Comparison of ENCODE assay signal across 1 cellular context in the genomic region with DNA sequence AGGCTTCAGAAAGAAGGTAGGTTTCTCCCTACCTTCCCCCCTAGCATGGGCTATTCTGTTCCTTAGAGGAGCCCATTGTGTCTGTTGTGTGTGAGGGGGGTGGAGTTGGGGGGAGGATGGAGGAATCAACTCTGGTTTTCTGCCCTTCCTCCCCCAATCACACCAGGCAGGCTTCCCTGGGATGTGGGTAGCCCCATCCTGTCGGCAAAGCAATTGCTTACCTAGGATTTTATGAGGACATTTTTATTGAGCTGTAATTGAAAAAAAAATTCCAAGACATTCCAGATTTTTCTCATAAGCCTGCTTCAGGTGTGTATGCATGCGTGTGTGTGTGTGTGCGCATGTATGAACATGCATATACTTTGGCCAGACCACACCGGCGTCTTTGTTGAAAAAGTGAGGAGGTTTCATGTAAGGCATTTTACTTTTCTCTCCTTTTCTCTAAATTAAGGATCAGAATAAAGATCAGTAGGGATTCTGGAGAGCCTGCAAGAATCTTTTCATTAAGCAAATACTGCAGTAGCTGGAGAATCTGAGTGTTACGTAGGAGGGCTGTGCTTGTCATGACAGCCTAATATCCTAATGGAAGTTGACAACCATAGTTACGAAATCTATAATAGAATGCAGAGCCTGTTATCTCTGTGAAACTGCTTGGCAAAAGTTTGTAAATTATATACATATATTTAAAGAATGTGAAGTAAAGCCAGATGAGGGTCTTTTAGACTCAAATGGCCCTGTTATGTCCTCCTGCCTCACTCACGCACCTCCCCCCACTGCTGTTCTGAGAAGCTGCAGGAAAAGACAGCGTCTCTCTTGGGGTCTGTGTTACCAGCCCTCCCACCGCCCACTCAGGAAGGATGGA.
TF ChIP-seq lines count a peak whose summit lies in the region.

No MANE protein-coding gene starts in this region.

TF ChIP-seq in H1, 55 proteins besides CTCF, POLR2A, EP300 and RAD21:
- no peak for TF ChIP-seq NANOG (IDR thresholded peaks at IDR 0.05; ENCODE audit: insufficient read depth, low read depth, low read length, poor library complexity, severe bottlenecking)
- no peak for TF ChIP-seq RBBP5 (IDR thresholded peaks at IDR 0.05; ENCODE audit: borderline replicate concordance, low read depth, low read length)
- TF ChIP-seq NRF1 (IDR thresholded peaks at IDR 0.05; ENCODE audit: low read depth, low read length): no peak
- no peak for TF ChIP-seq POLR2AphosphoS5 (IDR thresholded peaks at IDR 0.05; ENCODE audit: low read depth, low read length)
- TF ChIP-seq RNF2 (IDR thresholded peaks at IDR 0.05; ENCODE audit: borderline replicate concordance, low read depth, low read length, missing control alignments, poor library complexity, severe bottlenecking): no peak
- no peak for TF ChIP-seq SAP30 (IDR thresholded peaks at IDR 0.05; ENCODE audit: insufficient read depth, insufficient replicate concordance, low read length)
- TF ChIP-seq JUN (IDR thresholded peaks at IDR 0.05; ENCODE audit: low read depth, low read length): no peak
- TF ChIP-seq RXRA (IDR thresholded peaks at IDR 0.05; ENCODE audit: insufficient read depth, low read depth, low read length): no peak
- TF ChIP-seq SP1 (IDR thresholded peaks at IDR 0.05; ENCODE audit: low read depth, low read length): no peak
- TF ChIP-seq HDAC2 (IDR thresholded peaks at IDR 0.05; ENCODE audit: borderline replicate concordance in 1 of 2, low read depth in 2 of 2, low read length in 2 of 2): no peak
